8 cellular contexts compared by ENCODE assay signal in genomic region chr4:168440442-168441264, GRCh38. TPM values are rescaled to one million over a fixed set of nuclear protein-coding genes. Genes with fewer than 3 reads are reported as not detected.
DNase-seq lines count a peak whose midpoint lies in the region; ATAC-seq and TF ChIP-seq lines count a peak whose summit lies in the region.

No MANE protein-coding gene starts in this region.

- no peak overlapping the region for H4K5ac ChIP-seq in H9 (ENCODE audit: insufficient read length, low read depth, low read length)

- no CpG with 5 or more reads among the region's 4 CpGs for WGBS in H9 (ENCODE audit: extremely low coverage, insufficient read length, low lambda C conversion rate)

- no peak overlapping the region for H3K4ac ChIP-seq in H9 (ENCODE audit: low read depth, low read length)

- no peak overlapping the region for H3K4me3 ChIP-seq in mucosa of descending colon
- no peak overlapping the region for H3K4me3 ChIP-seq in OCI-LY7 (ENCODE audit: low read depth, low read length, poor library complexity, severe bottlenecking)

- no peak overlapping the region for H3K18ac ChIP-seq in H9 (ENCODE audit: insufficient read length, low read depth, low read length)

- no peaks in the 10 kb centered on the region for H3K27me3 ChIP-seq in H9 (ENCODE audit: insufficient read depth, low read length)

- no peak overlapping the region for H3K4me3 Mint-ChIP-seq in H9

- H3K9me2 ChIP-seq in OCI-LY7 (ENCODE audit: insufficient read depth, low read length), result no peaks in the 10 kb centered on the region

- TF ChIP-seq CTCF in RWPE1 (conservative IDR thresholded peaks at IDR 0.05; ENCODE audit: low read depth), result no peak
- TF ChIP-seq CTCF in mucosa of descending colon (IDR thresholded peaks at IDR 0.05), result no peak
- no peak for TF ChIP-seq CTCF in OCI-LY7 (conservative IDR thresholded peaks at IDR 0.05; ENCODE audit: low read length)
- no peak for TF ChIP-seq CTCF in H9 (conservative IDR thresholded peaks at IDR 0.05)

- no peaks in the 10 kb centered on the region for H3K36me3 ChIP-seq in mucosa of descending colon (ENCODE audit: low read depth)
- no peaks in the 10 kb centered on the region for H3K36me3 ChIP-seq in OCI-LY7 (ENCODE audit: insufficient read depth, low read length)

- no peak overlapping the region for H2AK5ac ChIP-seq in H9 (ENCODE audit: insufficient read length, low read length)

- CTCF ChIA-PET in RWPE1 (lab: Yijun Ruan, JAX) (no interaction called here), OCI-LY7 (lab: Charles Lee; ENCODE audit: unreplicated experiment) (no interaction called here)

- H2AFZ ChIP-seq in OCI-LY7 (ENCODE audit: low read length), result no peak overlapping the region
- no peak overlapping the region for H2AFZ ChIP-seq in H9 (ENCODE audit: low read length)

- H4K8ac ChIP-seq in H9 (replicated peaks; ENCODE audit: insufficient read length, low read depth, low read length), result no peak overlapping the region

- no peak overlapping the region for H2BK5ac ChIP-seq in H9 (ENCODE audit: insufficient read length, low read length)

- H3K9me3 Mint-ChIP-seq in H9, result peaks cover 8 to 10% of the 10 kb centered on the region in 2 experiments; a peak in 3 of 5 replicates

- no peak overlapping the region for H2BK120ac ChIP-seq in H9 (ENCODE audit: low read depth, low read length, poor library complexity, severe bottlenecking)

- no TSS peak for BruUV-seq in OCI-LY7 (replicated peaks; lab: Mats Ljungman, UMichigan)

- no peak overlapping the region for H3T11ph ChIP-seq in H9 (ENCODE audit: low read length)

- no peak overlapping the region for H3K4me2 ChIP-seq in OCI-LY7 (ENCODE audit: low read length)
- H3K4me2 ChIP-seq in H9 (ENCODE audit: insufficient read depth, insufficient read length, low read length), result no peak overlapping the region

- POLR2A ChIA-PET in RWPE1 (lab: Yijun Ruan, JAX; ENCODE audit: low non-redundant PET) (no interaction called here), OCI-LY7 (lab: Charles Lee) (no interaction called here)

- no peaks in the 10 kb centered on the region for H3K79me1 ChIP-seq in H9 (ENCODE audit: insufficient read depth, low read depth, low read length, poor library complexity, severe bottlenecking)

- DNase-seq in RWPE1 (ENCODE audit: low spot score) (peak; percentile 40), mucosa of descending colon (no peak), OCI-LY7 (ENCODE audit: low spot score) (no peak), NCI-H1092 (lab: John Stamatoyannopoulos, UW) (no peak), NCI-H526 (lab: John Stamatoyannopoulos, UW) (no peak), H9 (no peak)

- H2BK20ac ChIP-seq in H9 (ENCODE audit: low read depth, low read length, poor library complexity, severe bottlenecking), result no peak overlapping the region

- ATAC-seq in GM18907 (IDR thresholded peaks at IDR 0.05; ENCODE audit: unreplicated experiment), result peak; percentile 100
- peak; percentile 99 for ATAC-seq in HG02938 (IDR thresholded peaks at IDR 0.05; ENCODE audit: unreplicated experiment)
- peak; percentile 67 for ATAC-seq in mucosa of descending colon

- no peak overlapping the region for H3K23ac ChIP-seq in H9 (ENCODE audit: insufficient read length, low read depth, low read length)

- no peak overlapping the region; a peak in 1 of 7 replicates for H3K27ac Mint-ChIP-seq in H9

- H3K9me3 ChIP-seq in mucosa of descending colon (no peaks in the 10 kb centered on the region), OCI-LY7 (ENCODE audit: low read length) (no peaks in the 10 kb centered on the region), H9 (ENCODE audit: control insufficient read depth, low read depth, low read length) (no peaks in the 10 kb centered on the region)

- intact Hi-C loops in mucosa of descending colon (cut with DNase I, micrococcal nuclease) (no loop called here), OCI-LY7 (cut with micrococcal nuclease; ENCODE audit: unreplicated experiment) (no loop called here)

- no peak overlapping the region for H2BK15ac ChIP-seq in H9 (ENCODE audit: low read depth, low read length)

- H2BK12ac ChIP-seq in H9 (ENCODE audit: insufficient read length, low read depth, low read length), result no peak overlapping the region

- peaks cover 0 to 3% (median 0%) of the 10 kb centered on the region in 3 experiments; a peak in 2 of 7 replicates for H3K36me3 Mint-ChIP-seq in H9 (ENCODE audit: insufficient read depth in 1 of 3, low read depth in 3 of 3)

- no peak overlapping the region for H3K14ac ChIP-seq in H9 (ENCODE audit: insufficient read depth, low read length)

- H3K27ac ChIP-seq in RWPE1 (no peak overlapping the region), OCI-LY7 (ENCODE audit: low read depth, low read length, poor library complexity, severe bottlenecking) (no peak overlapping the region), H9 (ENCODE audit: insufficient read length, low read depth, low read length) (no peak overlapping the region)

- H4K20me1 ChIP-seq in OCI-LY7 (ENCODE audit: insufficient read depth, low read length) (no peaks in the 10 kb centered on the region), H9 (ENCODE audit: control insufficient read depth, insufficient read depth, insufficient read length) (no peaks in the 10 kb centered on the region)

- H3K27me3 Mint-ChIP-seq in H9 (ENCODE audit: low read depth), result no peaks in the 10 kb centered on the region

- no peak overlapping the region for H3K56ac ChIP-seq in H9 (ENCODE audit: insufficient read length, low read depth, low read length)

- H3K4me1 ChIP-seq in mucosa of descending colon (ENCODE audit: low read depth) (no peaks in the 10 kb centered on the region), OCI-LY7 (ENCODE audit: insufficient read depth, low read length, poor library complexity, severe bottlenecking) (no peaks in the 10 kb centered on the region), H9 (ENCODE audit: insufficient read depth, low read length) (no peaks in the 10 kb centered on the region)

- H4K91ac ChIP-seq in H9 (ENCODE audit: insufficient read length, low read depth, low read length), result no peak overlapping the region

- H3K9ac ChIP-seq in H9 (ENCODE audit: extremely low read depth, insufficient read length, low read length), result no peak overlapping the region

- H3K4me1 Mint-ChIP-seq in H9, result peaks cover 0 to 9% of the 10 kb centered on the region in 2 experiments; a peak in 1 of 4 replicates

- H3K23me2 ChIP-seq in H9 (ENCODE audit: insufficient read length, low read depth, low read length, poor library complexity, severe bottlenecking), result no peaks in the 10 kb centered on the region

- H3K79me2 ChIP-seq in OCI-LY7 (ENCODE audit: insufficient read depth, low read depth, low read length) (no peaks in the 10 kb centered on the region), H9 (ENCODE audit: insufficient read depth, low read length) (no peaks in the 10 kb centered on the region)

RNA-seq across cellular contexts. Expression of gene DDX60L, which starts 39.6 kb away (rescaled TPM):
- total RNA-seq in mucosa of descending colon, result 10 to 100 TPM; 20.3 to 34.9 (median 32.1) TPM
- 0.15 and 0.41 TPM in 2 replicates for total RNA-seq in OCI-LY7 (2014; rRNA removed; shearing (Covaris generic))
- total RNA-seq in OCI-LY7 (2022), result 0.30 TPM in 1 of 2 replicates, not detected in the other
- 1.0 and 1.2 TPM in 2 replicates for total RNA-seq in H9 (2021)

RNA-seq across cellular contexts. Expression of gene PALLD, which starts 56.2 kb away (rescaled TPM):
- total RNA-seq in mucosa of descending colon (100 to 1,000 TPM; 112 to 663 (median 150) TPM), OCI-LY7 (2022) (2.5 and 2.8 TPM in 2 replicates), H9 (2021) (15.7 and 18.3 TPM in 2 replicates)
- 0.18 and 0.73 TPM in 2 replicates for total RNA-seq in OCI-LY7 (2014; rRNA removed; shearing (Covaris generic))
